Comparison of ENCODE assay signal across 8 cellular contexts in genomic region chr4:139734875-139735380, GRCh38.
DNase-seq lines count a peak whose midpoint lies in the region; ATAC-seq and TF ChIP-seq lines count a peak whose summit lies in the region.

No MANE protein-coding gene starts in this region.

- no peak overlapping the region for H3K4me3 ChIP-seq in GM12864 (ENCODE audit: low read depth, low read length)

- H3K4me1 Mint-ChIP-seq in dendritic cell treated with granulocyte-macrophage colony-stimulating factor and Interleukin-4, amounts not matched to agents 40 ng/mL and 50 ng/mL, for 4 days (ENCODE audit: low read depth), result peaks cover 40% of the 10 kb centered on the region

- no peak for DNase-seq in GM12864 (ENCODE audit: low read depth)
- peak; percentile 95 for DNase-seq in NCI-H345 (lab: John Stamatoyannopoulos, UW)
- DNase-seq in activated CD4-positive, alpha-beta T cell treated with anti-CD3 and anti-CD28 coated beads, Interleukin-2, amount 50 U/mL, for 1 hour, result peak; percentile 31
- DNase-seq in left colon, result peak; percentile 67 to 75
- peak; percentile 44 to 51 for DNase-seq in stimulated activated CD4-positive, alpha-beta T cell treated with anti-CD3 and anti-CD28 coated beads, Interleukin-1b, Interleukin-23, amount 100 ng/mL, for 4 hours (ENCODE audit: low read depth in 2 of 2)

- ATAC-seq in HG03066 (IDR thresholded peaks at IDR 0.05; ENCODE audit: low read depth, unreplicated experiment) (peak; percentile 51), left colon (peak; percentile 88), HG02571 (IDR thresholded peaks at IDR 0.05; ENCODE audit: unreplicated experiment) (no peak)

- peak overlapping the region; percentile 49 for H3K27ac Mint-ChIP-seq in dendritic cell treated with granulocyte-macrophage colony-stimulating factor and Interleukin-4, amounts not matched to agents 40 ng/mL and 50 ng/mL, for 4 days

- H3K27me3 Mint-ChIP-seq in dendritic cell treated with granulocyte-macrophage colony-stimulating factor and Interleukin-4, amounts not matched to agents 40 ng/mL and 50 ng/mL, for 4 days, result peaks cover 10% of the 10 kb centered on the region

- intact Hi-C loops in dendritic cell treated with granulocyte-macrophage colony-stimulating factor and Interleukin-4, amounts not matched to agents 40 ng/mL and 50 ng/mL, for 4 days (cut with micrococcal nuclease), result loop anchor here (2.0 to 10.0 kb wide), 3 partner anchors 278 to 517 kb away; partner anchors contain the start of gene MAML3
- intact Hi-C loops in left colon (cut with DNase I, micrococcal nuclease), result loop anchor here in 1 of 2 donors (10.0 kb wide), 2 partner anchors 270 to 520 kb away; no protein-coding TSS in a partner anchor

- H3K9me3 Mint-ChIP-seq in dendritic cell treated with granulocyte-macrophage colony-stimulating factor and Interleukin-4, amounts not matched to agents 40 ng/mL and 50 ng/mL, for 4 days, result no peaks in the 10 kb centered on the region

- H3K4me3 Mint-ChIP-seq in dendritic cell treated with granulocyte-macrophage colony-stimulating factor and Interleukin-4, amounts not matched to agents 40 ng/mL and 50 ng/mL, for 4 days, result peak overlapping the region; percentile 71

- peaks cover 10% of the 10 kb centered on the region for H3K36me3 Mint-ChIP-seq in dendritic cell treated with granulocyte-macrophage colony-stimulating factor and Interleukin-4, amounts not matched to agents 40 ng/mL and 50 ng/mL, for 4 days (ENCODE audit: low read depth)

- peak; percentile 42 for TF ChIP-seq CTCF in GM12864 (IDR thresholded peaks at IDR 0.05; ENCODE audit: low read depth, low read length, missing control alignments)
